In genomic region chr2:18194161-18194560, GRCh38 we compare ENCODE assay signal across 33 cellular contexts.
"Had no signal": no experiment of that assay in that cellular context is flagged by ENCODE, and none has a peak within 500 bp of the region (broad histone marks: within the 10 kb centered on the region; RNA-seq: fewer than 3 reads in every experiment).

No MANE protein-coding gene starts in this region.

- H3K4me3 ChIP-seq: ascending aorta, body of pancreas, breast epithelium, MG63, Peyer's patch had no signal

- H3K9me3 ChIP-seq: ascending aorta, body of pancreas, breast epithelium, MG63, Peyer's patch had no signal

- H3K4me3 Mint-ChIP-seq: activated CD4-positive, alpha-beta memory T cell treated with anti-CD3 and anti-CD28 coated beads, Interleukin-2, amount 10 ng/mL, durations not matched to agents 7 days and 5 days; activated CD8-positive, alpha-beta memory T cell treated with anti-CD3 and anti-CD28 coated beads, Interleukin-2, amount 10 ng/mL, durations not matched to agents 7 days and 5 days; activated naive CD4-positive, alpha-beta T cell treated with anti-CD3 and anti-CD28 coated beads, Interleukin-2, amount 10 ng/mL, durations not matched to agents 7 days and 5 days; activated naive CD8-positive, alpha-beta T cell; activated naive CD8-positive, alpha-beta T cell treated with anti-CD3 and anti-CD28 coated beads, Interleukin-2, amount 50 U/mL, for 24 hours had no signal

- ATAC-seq: activated CD8-positive, alpha-beta memory T cell treated with anti-CD3 and anti-CD28 coated beads, Interleukin-2, amount 10 ng/mL, durations not matched to agents 7 days and 5 days; activated naive CD8-positive, alpha-beta T cell treated with anti-CD3 and anti-CD28 coated beads, Interleukin-2, amount 50 U/mL, for 24 hours; body of pancreas had no signal

- H3K36me3 Mint-ChIP-seq: activated CD8-positive, alpha-beta memory T cell treated with anti-CD3 and anti-CD28 coated beads, Interleukin-2, amount 10 ng/mL, durations not matched to agents 7 days and 5 days; activated naive CD4-positive, alpha-beta T cell treated with anti-CD3 and anti-CD28 coated beads, Interleukin-2, amount 10 ng/mL, durations not matched to agents 7 days and 5 days; activated naive CD8-positive, alpha-beta T cell had no signal

- H3K27ac ChIP-seq: ascending aorta, body of pancreas, breast epithelium, Peyer's patch, WERI-Rb-1 had no signal

- H3K4me1 Mint-ChIP-seq: activated CD4-positive, alpha-beta memory T cell treated with anti-CD3 and anti-CD28 coated beads, Interleukin-2, amount 10 ng/mL, durations not matched to agents 7 days and 5 days; activated CD8-positive, alpha-beta memory T cell treated with anti-CD3 and anti-CD28 coated beads, Interleukin-2, amount 10 ng/mL, durations not matched to agents 7 days and 5 days; activated naive CD4-positive, alpha-beta T cell treated with anti-CD3 and anti-CD28 coated beads, Interleukin-2, amount 10 ng/mL, durations not matched to agents 7 days and 5 days; activated naive CD8-positive, alpha-beta T cell treated with anti-CD3 and anti-CD28 coated beads, Interleukin-2, amount 50 U/mL, for 24 hours had no signal

- H3K4me1 ChIP-seq: ascending aorta, body of pancreas, breast epithelium, Peyer's patch had no signal

- H3K27me3 ChIP-seq: ascending aorta, body of pancreas, breast epithelium, MG63, Peyer's patch had no signal

- DNase-seq: activated CD4-positive, alpha-beta memory T cell treated with anti-CD3 and anti-CD28 coated beads, Interleukin-2, amount 10 ng/mL, durations not matched to agents 7 days and 5 days; activated CD4-positive, alpha-beta T cell treated with anti-CD3 and anti-CD28 coated beads for 1 hour; activated CD4-positive, alpha-beta T cell treated with anti-CD3 and anti-CD28 coated beads for 48 hours; activated CD4-positive, CD25-positive, alpha-beta regulatory T cell; activated CD8-positive, alpha-beta memory T cell treated with anti-CD3 and anti-CD28 coated beads for 24 hours; activated CD8-positive, alpha-beta memory T cell treated with anti-CD3 and anti-CD28 coated beads, Interleukin-2, amount 10 ng/mL, durations not matched to agents 7 days and 5 days; activated CD8-positive, alpha-beta memory T cell treated with anti-CD3 and anti-CD28 coated beads, Interleukin-2, amount 50 U/mL, for 48 hours; activated effector memory CD4-positive, alpha-beta T cell treated with Interleukin-2 at 50 U/mL for 16 hours; activated naive CD4-positive, alpha-beta T cell treated with anti-CD3 and anti-CD28 coated beads, Interleukin-2, amount 10 ng/mL, durations not matched to agents 7 days and 5 days; activated naive CD8-positive, alpha-beta T cell treated with anti-CD3 and anti-CD28 coated beads, Interleukin-2, amount 50 U/mL, for 24 hours; activated T-cell treated with anti-CD3 and anti-CD28 coated beads, Interleukin-2, amount 50 U/mL, for 48 hours; amygdala; body of pancreas; Kasumi-1; KG1; MG63; NCI-H1048; NCI-H1105 treated with DMSO at 0.1 percent for 48 hours; NCI-H1436 treated with DMSO at 0.1 percent for 48 hours; NCI-H187; NCI-H2081; NCI-H345; NCI-H524 treated with DMSO at 0.1 percent for 48 hours; Peyer's patch; Right ventricle myocardium superior; SW 1271; T-helper 1 cell; T-helper 2 cell; T-helper 9 cell; WERI-Rb-1 had no signal

- H3K9me3 Mint-ChIP-seq: activated CD4-positive, alpha-beta memory T cell treated with anti-CD3 and anti-CD28 coated beads, Interleukin-2, amount 10 ng/mL, durations not matched to agents 7 days and 5 days; activated naive CD4-positive, alpha-beta T cell treated with anti-CD3 and anti-CD28 coated beads, Interleukin-2, amount 10 ng/mL, durations not matched to agents 7 days and 5 days; activated naive CD8-positive, alpha-beta T cell treated with anti-CD3 and anti-CD28 coated beads, Interleukin-2, amount 50 U/mL, for 24 hours had no signal

- H3K36me3 ChIP-seq: ascending aorta, breast epithelium, MG63, Peyer's patch, WERI-Rb-1 had no signal

- H3K27ac Mint-ChIP-seq: activated CD4-positive, alpha-beta memory T cell treated with anti-CD3 and anti-CD28 coated beads, Interleukin-2, amount 10 ng/mL, durations not matched to agents 7 days and 5 days; activated CD8-positive, alpha-beta memory T cell treated with anti-CD3 and anti-CD28 coated beads, Interleukin-2, amount 10 ng/mL, durations not matched to agents 7 days and 5 days; activated naive CD4-positive, alpha-beta T cell treated with anti-CD3 and anti-CD28 coated beads, Interleukin-2, amount 10 ng/mL, durations not matched to agents 7 days and 5 days; activated naive CD8-positive, alpha-beta T cell; activated naive CD8-positive, alpha-beta T cell treated with anti-CD3 and anti-CD28 coated beads, Interleukin-2, amount 50 U/mL, for 24 hours had no signal
